ENCODE assay signal across 32 cellular contexts in the genomic region with DNA sequence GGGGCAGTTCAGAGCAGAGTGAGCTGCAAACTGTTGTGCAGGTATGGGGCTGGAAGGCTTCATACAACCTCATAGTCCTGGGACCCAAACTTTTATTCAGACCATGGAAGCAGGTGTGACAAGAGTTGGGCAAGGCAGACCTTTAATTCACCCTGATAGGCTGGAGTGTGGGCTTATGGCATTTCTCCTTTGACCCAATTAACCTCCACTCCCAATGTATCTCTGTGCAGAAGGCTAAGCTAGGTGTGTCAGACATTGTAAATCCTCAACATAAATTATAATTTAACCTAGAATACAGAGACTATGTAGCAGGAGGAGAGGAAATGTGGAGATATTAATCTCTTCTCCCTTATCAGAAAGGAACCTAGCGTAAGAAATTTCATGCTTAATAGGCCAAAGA. TPM values are rescaled to one million over a fixed set of nuclear protein-coding genes. Genes with fewer than 3 reads are reported as not detected.
"Had no signal": no experiment of that assay in that cellular context is flagged by ENCODE, and none has a peak within 500 bp of the region (broad histone marks: within the 10 kb centered on the region; RNA-seq: fewer than 3 reads in every experiment).

No MANE protein-coding gene starts in this region.

- ATAC-seq: stimulated activated effector memory CD8-positive, alpha-beta T cell treated with anti-CD3 and anti-CD28 coated beads, Interleukin-12 subunit alpha, Interleukin-12 subunit beta, amount 100 ng/mL, for 72 hours; stimulated activated memory B cell treated with anti-CD40 and anti-IgM and Interleukin-4, amounts not matched to agents 10 μg/mL and 1 μg/mL and 100 μg/mL, for 72 hours; stimulated activated naive B cell treated with anti-CD40 and anti-IgM and Interleukin-4, amounts not matched to agents 10 μg/mL and 1 μg/mL and 100 μg/mL, for 72 hours; stimulated activated naive CD8-positive, alpha-beta T cell treated with anti-CD3 and anti-CD28 coated beads, Interleukin-15, amount 100 ng/mL, for 72 hours; stimulated activated naive CD8-positive, alpha-beta T cell treated with anti-CD3 and anti-CD28 coated beads, Interleukin-15, Interleukin-2, amounts not matched to agents 100 U/mL and 50 U/mL, for 24 hours; upper lobe of right lung had no signal

- H3K4me3 ChIP-seq: stomach, suprapubic skin, testis, thoracic aorta, thyroid gland, tibial artery, tibial nerve, upper lobe of left lung, upper lobe of right lung, uterus, vagina had no signal

- H3K9me3 ChIP-seq: suprapubic skin, testis, thoracic aorta, thyroid gland, tibial artery, upper lobe of left lung, upper lobe of right lung, uterus, vagina had no signal

- FAIRE-seq: urothelium cell line had no signal

- H3K36me3 ChIP-seq: stomach, suprapubic skin, thoracic aorta, thyroid gland, tibial artery, tibial nerve, upper lobe of left lung, upper lobe of right lung, uterus, vagina had no signal

- H3K27me3 ChIP-seq: testis, thyroid gland, tibial nerve, upper lobe of left lung, uterus, vagina had no signal

- DNase-seq: stimulated activated CD4-positive, alpha-beta T cell treated with anti-CD3 and anti-CD28 coated beads, Interleukin-2, amount 100 ng/mL, for 24 hours; stimulated activated CD4-positive, alpha-beta T cell treated with anti-CD3 and anti-CD28 coated beads, Interleukin-2, amount 100 ng/mL, for 48 hours; stimulated activated CD4-positive, alpha-beta T cell treated with anti-CD3 and anti-CD28 coated beads, Interleukin-4, amount 100 ng/mL, for 1 hour; stimulated activated CD4-positive, alpha-beta T cell treated with anti-CD3 and anti-CD28 coated beads, Interleukin-4, amount 100 ng/mL, for 24 hours; stimulated activated CD4-positive, alpha-beta T cell treated with anti-CD3 and anti-CD28 coated beads, Interleukin-4, amount 100 ng/mL, for 4 hours; stimulated activated CD8-positive, alpha-beta memory T cell treated with anti-CD3 and anti-CD28 coated beads, Interleukin-4, amount 100 ng/mL, for 48 hours; stimulated activated naive B cell treated with anti-CD40 and anti-IgM and Interleukin-4, amounts not matched to agents 10 μg/mL and 1 μg/mL and 100 μg/mL, for 72 hours; stimulated activated naive CD4-positive, alpha-beta T cell; stimulated activated naive CD4-positive, alpha-beta T cell treated with Interleukin-2 at 50 U/mL for 16 hours; stimulated activated naive CD8-positive, alpha-beta T cell treated with anti-CD3 and anti-CD28 coated beads, Interleukin-15, amount 100 ng/mL, for 72 hours; stimulated activated naive CD8-positive, alpha-beta T cell treated with anti-CD3 and anti-CD28 coated beads, Interleukin-15, Interleukin-2, amounts not matched to agents 100 U/mL and 50 U/mL, for 24 hours; stomach; substantia nigra; testis; thyroid gland; tibial artery; trophoblast cell; upper lobe of left lung; upper lobe of right lung; uterus had no signal

- H3K27ac ChIP-seq: stomach, suprapubic skin, testis, thoracic aorta, thyroid gland, tibial artery, tibial nerve, upper lobe of left lung, upper lobe of right lung, uterus, vagina had no signal

- H3K4me1 ChIP-seq: stomach, suprapubic skin, testis, thyroid gland, tibial artery, tibial nerve, upper lobe of left lung, upper lobe of right lung, uterus, vagina had no signal

RNA-seq across cellular contexts. Expression of gene OR10H2, which starts 12.2 kb away (rescaled TPM):
- total RNA-seq: stomach, subcutaneous adipose tissue, suprapubic skin, temporal lobe, testis, thoracic aorta, thyroid gland, tibial nerve, upper lobe of left lung, upper lobe of right lung, ureter, urinary bladder, uterus, vagina had no signal
- polyA plus RNA-seq: stomach, thymus, urinary bladder had no signal

RNA-seq across cellular contexts. Expression of gene OR10H3, which starts 22.1 kb away (rescaled TPM):
- total RNA-seq: stomach, subcutaneous adipose tissue, suprapubic skin, temporal lobe, testis, thoracic aorta, thyroid gland, tibial nerve, upper lobe of left lung, upper lobe of right lung, ureter, urinary bladder, uterus, vagina had no signal
- polyA plus RNA-seq: stomach, thymus, urinary bladder had no signal
